14 cellular contexts compared by ENCODE assay signal in the genomic region with DNA sequence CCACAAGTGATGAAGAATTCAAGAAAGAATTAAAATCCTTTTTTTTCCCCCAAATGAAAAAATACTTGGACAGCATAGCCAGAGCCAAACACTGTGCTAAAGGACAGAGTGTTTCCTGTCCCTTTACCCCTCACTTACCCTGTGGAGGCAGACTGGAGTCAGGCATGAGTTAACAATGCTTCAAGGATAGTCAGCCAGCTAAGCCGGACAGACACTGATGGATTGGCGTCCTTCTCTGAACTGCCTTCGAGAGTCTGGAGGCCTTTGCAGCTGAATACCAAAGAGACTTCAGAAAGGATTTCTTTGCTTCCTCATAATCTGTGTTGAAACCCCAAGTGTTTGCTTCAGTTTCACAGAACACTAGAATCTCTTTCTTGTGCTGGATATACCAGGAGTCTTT. TPM values are rescaled to one million over a fixed set of nuclear protein-coding genes. Genes with fewer than 3 reads are reported as not detected.
A peak's percentile ranks its signal among the peaks of the same experiment; 100 is the strongest.
DNase-seq lines count a peak whose midpoint lies in the region; ATAC-seq, FAIRE-seq and TF ChIP-seq lines count a peak whose summit lies in the region.
"Had no signal": no experiment of that assay in that cellular context is flagged by ENCODE, and none has a peak within 500 bp of the region (broad histone marks: within the 10 kb centered on the region; RNA-seq: fewer than 3 reads in every experiment).

No MANE protein-coding gene starts in this region.

- dilution Hi-C loops in IMR-90 (cut with HindIII; ENCODE audit: low sequenced_read_pairs, unreplicated experiment) = no loop called here

- H3K18ac ChIP-seq in IMR-90 (ENCODE audit: low read depth, low read length) (no peak overlapping the region), trophoblast cell (ENCODE audit: low read length) (no peak overlapping the region)

- TF ChIP-seq POLR2A in IMR-90 (IDR thresholded peaks at IDR 0.05; ENCODE audit: low read depth, low read length) (no peak), GM12878 (IDR thresholded peaks at IDR 0.05; ENCODE audit: low read depth, low read length) (no peak)

- no peaks in the 10 kb centered on the region for H3K27me3 ChIP-seq in IMR-90 (ENCODE audit: control insufficient read depth, insufficient read depth, low read length)
- H3K27me3 ChIP-seq in GM12878 (replicated peaks in 1 of 2; ENCODE audit: control insufficient read depth in 2 of 2, insufficient read depth in 2 of 2, low read length in 1 of 2) = no peaks in the 10 kb centered on the region
- H3K27me3 ChIP-seq in mononuclear cell (ENCODE audit: insufficient read depth, low read length) = no peaks in the 10 kb centered on the region
- H3K27me3 ChIP-seq in trophoblast cell (ENCODE audit: insufficient read depth, low read length) = no peaks in the 10 kb centered on the region

- no peaks in the 10 kb centered on the region; the same call in 1 of the 2 replicates for H3K4me1 ChIP-seq in IMR-90 (ENCODE audit: control insufficient read depth, insufficient read depth, low read length)
- peaks cover 13% of the 10 kb centered on the region for H3K4me1 ChIP-seq in GM12878 (ENCODE audit: control insufficient read depth, insufficient read depth, low read length)
- H3K4me1 ChIP-seq in mononuclear cell (ENCODE audit: insufficient read depth, low read length) = peaks cover 79% of the 10 kb centered on the region
- H3K4me1 ChIP-seq in trophoblast cell (ENCODE audit: control insufficient read depth in 1 of 2, insufficient read depth in 2 of 2, low read length in 2 of 2) = peaks cover 0 to under 1% of the 10 kb centered on the region in 2 experiments

- H2AK9ac ChIP-seq in IMR-90 (replicated peaks; ENCODE audit: low read depth, low read length, poor library complexity) = no peak overlapping the region

- H4K20me1 ChIP-seq in IMR-90 (ENCODE audit: insufficient read depth, low read length) (peaks cover 58% of the 10 kb centered on the region), GM12878 (ENCODE audit: control insufficient read depth, insufficient read depth) (peaks cover under 1% of the 10 kb centered on the region; the same call in 1 of the 2 replicates)

- H2AK5ac ChIP-seq in IMR-90 (ENCODE audit: low read depth, low read length) = no peak overlapping the region
- H2AK5ac ChIP-seq in trophoblast cell (ENCODE audit: low read length) = no peak overlapping the region

- peaks cover 4% of the 10 kb centered on the region; the same call in 1 of the 2 replicates for H3K9me1 ChIP-seq in IMR-90 (ENCODE audit: insufficient read depth, low read length)

- H3K4me3 ChIP-seq in IMR-90 (ENCODE audit: insufficient read depth, low read depth, low read length) (no peak overlapping the region), GM12878 (no peak overlapping the region), mononuclear cell (ENCODE audit: low read length) (peak overlapping the region; percentile 10), trophoblast cell (ENCODE audit: low read depth, low read length) (no peak overlapping the region)

- H2BK15ac ChIP-seq in IMR-90 (ENCODE audit: low read depth, low read length) = no peak overlapping the region

- H3K79me1 ChIP-seq in IMR-90 (ENCODE audit: low read depth in 1 of 2, low read length in 2 of 2) (peaks cover 21 to 64% of the 10 kb centered on the region in 2 experiments; a peak in 3 of 4 replicates), trophoblast cell (ENCODE audit: low read length) (peaks cover 9% of the 10 kb centered on the region)

- H3K14ac ChIP-seq in IMR-90 (replicated peaks; ENCODE audit: low read depth, low read length) = no peak overlapping the region
- no peak overlapping the region for H3K14ac ChIP-seq in trophoblast cell (ENCODE audit: low read length)

- SMC1A ChIA-PET in GM12878 (lab: Charles Lee; ENCODE audit: uncharacterized antibody, unreplicated experiment) = interaction anchor here (0.7 to 3.2 kb wide), 11 partner anchors 9 to 102 kb away, joined by 3 to 20 read pairs (median 4); no protein-coding TSS in a partner anchor

- H3K79me2 ChIP-seq in GM12878 (ENCODE audit: control insufficient read depth, insufficient read depth, low read length) = peaks cover 33% of the 10 kb centered on the region
- peaks cover 15% of the 10 kb centered on the region for H3K79me2 ChIP-seq in trophoblast cell (ENCODE audit: control insufficient read depth, insufficient read depth, low read length, poor library complexity)

- RAD21 ChIA-PET in GM12878 (lab: Charles Lee; ENCODE audit: unreplicated experiment) = interaction anchor here (1.8 to 4.1 kb wide), 2 partner anchors 14 to 36 kb away, joined by 4 to 27 read pairs; no protein-coding TSS in a partner anchor

- H2AFZ ChIP-seq in IMR-90 (replicated peaks; ENCODE audit: low read length, poor library complexity) (no peak overlapping the region), GM12878 (ENCODE audit: control insufficient read depth, low read depth, low read length) (no peak overlapping the region), trophoblast cell (ENCODE audit: insufficient read depth, low read length, poor library complexity) (no peak overlapping the region)

- TF ChIP-seq RAD21 in IMR-90 (IDR thresholded peaks at IDR 0.05; ENCODE audit: low read length) (no peak), GM12878 (IDR thresholded peaks at IDR 0.05; ENCODE audit: insufficient read depth, low read depth, low read length) (no peak)

- H3K36me3 ChIP-seq in IMR-90 (ENCODE audit: control insufficient read depth, insufficient read depth, low read length) = no peaks in the 10 kb centered on the region
- H3K36me3 ChIP-seq in GM12878 (ENCODE audit: control insufficient read depth in 2 of 2, insufficient read depth in 2 of 2, low read length in 1 of 2) = no peaks in the 10 kb centered on the region
- H3K36me3 ChIP-seq in trophoblast cell (ENCODE audit: control insufficient read depth in 1 of 2, insufficient read depth in 2 of 2, low read length in 2 of 2) = no peaks in the 10 kb centered on the region

- POLR2A ChIA-PET in IMR-90 (lab: Charles Lee; ENCODE audit: unreplicated experiment) = no interaction called here
- POLR2A ChIA-PET in GM12878 (lab: Charles Lee) = interaction anchor here (1.5 to 1.8 kb wide), 2 partner anchors 34 to 36 kb away, joined by 4 read pairs; no protein-coding TSS in a partner anchor

- in situ Hi-C loops in IMR-90 (cut with MboI; ENCODE audit: low sequenced_read_pairs) (no loop called here), GM12878 (cut with MboI) (no loop called here)

- WGBS in IMR-90 (ENCODE audit: extremely low coverage in 2 of 2, insufficient read length in 1 of 2), 2 experiments = no CpG with 5 or more reads among the region's 3 CpGs
- 89% methylated on average over 3 of the region's 3 CpGs for WGBS in GM12878 (ENCODE audit: insufficient coverage, insufficient replicate concordance, low lambda C conversion rate, missing lambda C conversion rate)
- no CpG with 5 or more reads among the region's 3 CpGs for WGBS in trophoblast cell (ENCODE audit: extremely low coverage, insufficient coverage, insufficient read length)

- H4K91ac ChIP-seq in IMR-90 (ENCODE audit: insufficient read depth, low read depth, low read length) (no peak overlapping the region), trophoblast cell (ENCODE audit: low read depth, low read length) (no peak overlapping the region)

- no peak overlapping the region for H3K27ac ChIP-seq in IMR-90 (ENCODE audit: insufficient read depth, low read length)
- no peak overlapping the region for H3K27ac ChIP-seq in GM12878 (ENCODE audit: control insufficient read depth, insufficient read depth)
- H3K27ac ChIP-seq in trophoblast cell (ENCODE audit: low read depth, low read length) = no peak overlapping the region

- no peak for ATAC-seq in IMR-90 (ENCODE audit: low read depth)
- ATAC-seq in GM12878 = no peak
- no peak for ATAC-seq in HG02870 (IDR thresholded peaks at IDR 0.05; ENCODE audit: unreplicated experiment)
- ATAC-seq in GM18511 (IDR thresholded peaks at IDR 0.05; ENCODE audit: unreplicated experiment) = no peak
- ATAC-seq: activated T-helper 17 cell treated with anti-CD3 and anti-CD28 coated beads, Interleukin-2, amount 50 U/mL, for 72 hours; naive thymus-derived CD4-positive, alpha-beta T cell had no signal

- H2BK12ac ChIP-seq in trophoblast cell (ENCODE audit: low read length) = no peak overlapping the region

- H4K12ac ChIP-seq in trophoblast cell (ENCODE audit: low read depth, low read length) = no peak overlapping the region

- H4K5ac ChIP-seq in IMR-90 (ENCODE audit: low read depth, low read length) = no peak overlapping the region

- CTCF ChIA-PET in IMR-90 (lab: Yijun Ruan, JAX) (interaction anchor here (0.8 kb wide), 1 partner anchor 13 kb away, joined by 3 read pairs; no protein-coding TSS in a partner anchor), GM12878 (lab: Yijun Ruan, JAX) (interaction anchor here (0.9 to 5.2 kb wide), 12 partner anchors 9 to 104 kb away, joined by 3 to 32 read pairs (median 4); no protein-coding TSS in a partner anchor)

- no peak overlapping the region for H2BK120ac ChIP-seq in IMR-90 (ENCODE audit: low read depth, low read length)
- no peak overlapping the region for H2BK120ac ChIP-seq in trophoblast cell (ENCODE audit: insufficient read depth, low read length, poor library complexity)

- H3K4me2 ChIP-seq in IMR-90 (ENCODE audit: low read depth, low read length) (peak overlapping the region; percentile 34), GM12878 (ENCODE audit: control insufficient read depth, insufficient read depth) (peak overlapping the region; percentile 51; the same call in 1 of the 2 replicates), trophoblast cell (ENCODE audit: low read length) (no peak overlapping the region)

- no peak overlapping the region for H3K4ac ChIP-seq in IMR-90 (ENCODE audit: low read depth, low read length)
- H3K4ac ChIP-seq in trophoblast cell (ENCODE audit: low read depth, low read length) = no peak overlapping the region

- no peak overlapping the region for H2BK20ac ChIP-seq in IMR-90 (ENCODE audit: low read depth, low read length)

- H3K9ac ChIP-seq in IMR-90 (ENCODE audit: low read depth, low read length) = no peak overlapping the region
- no peak overlapping the region for H3K9ac ChIP-seq in GM12878 (ENCODE audit: control insufficient read depth, insufficient read depth, low read length)
- H3K9ac ChIP-seq in trophoblast cell (ENCODE audit: low read length) = no peak overlapping the region

- no peak overlapping the region for H3K56ac ChIP-seq in IMR-90 (ENCODE audit: extremely low read depth, insufficient read depth, low read length)

- intact Hi-C loops in IMR-90 (cut with micrococcal nuclease) = loop anchor here (2.0 kb wide), 1 partner anchor 17 kb away; no protein-coding TSS in a partner anchor
- intact Hi-C loops in GM12878 (cut with micrococcal nuclease; ENCODE audit: unreplicated experiment) = no loop called here

- no peak for FAIRE-seq in GM12878 (lab: Jason Lieb, UNC)

- DNase-seq in AG20443 (ENCODE audit: low spot score) (peak; percentile 17), IMR-90 (peak; percentile 54), GM12878 (ENCODE audit: low read depth, low spot score) (no peak), DMS53 treated with DMSO at 0.1 percent for 48 hours (lab: John Stamatoyannopoulos, UW; ENCODE audit: unreplicated experiment) (no peak), trophoblast cell (no peak)
- DNase-seq: naive thymus-derived CD4-positive, alpha-beta T cell; NCI-H510A treated with DMSO at 0.1 percent for 48 hours had no signal

- BruUV-seq in IMR-90 (replicated peaks; lab: Mats Ljungman, UMichigan) (no TSS peak), GM12878 (replicated peaks; lab: Mats Ljungman, UMichigan) (no TSS peak)

- TF ChIP-seq CTCF in IMR-90 (conservative IDR thresholded peaks at IDR 0.05; ENCODE audit: low read depth, low read length) (no peak), GM12878 (IDR thresholded peaks at IDR 0.05 in 2 of 3, conservative IDR thresholded peaks at IDR 0.05 in 1 of 3; ENCODE audit: control insufficient read depth in 2 of 3, extremely low read depth in 1 of 3, insufficient read depth in 1 of 3, low read depth in 3 of 3, low read length in 3 of 3) (no peak)

- peak overlapping the region; percentile 10; the same call in 1 of the 2 replicates for H3K23ac ChIP-seq in IMR-90 (ENCODE audit: low read depth, low read length)
- no peak overlapping the region for H3K23ac ChIP-seq in trophoblast cell (ENCODE audit: low read length)

- no peak overlapping the region for H4K8ac ChIP-seq in IMR-90 (ENCODE audit: low read depth in 2 of 2, low read length in 2 of 2)
- H4K8ac ChIP-seq in trophoblast cell (ENCODE audit: low read depth, low read length) = no peak overlapping the region

- no peaks in the 10 kb centered on the region for H3K9me3 ChIP-seq in IMR-90 (ENCODE audit: control insufficient read depth, insufficient read depth, low read length)
- H3K9me3 ChIP-seq in GM12878 (replicated peaks; ENCODE audit: control insufficient read depth, insufficient read depth, low read length) = no peaks in the 10 kb centered on the region
- H3K9me3 ChIP-seq in mononuclear cell (ENCODE audit: low read depth, low read length) = no peaks in the 10 kb centered on the region
- H3K9me3 ChIP-seq in trophoblast cell (ENCODE audit: insufficient read depth, low read depth, low read length) = no peaks in the 10 kb centered on the region

- H2BK5ac ChIP-seq in IMR-90 (ENCODE audit: low read depth, low read length, poor library complexity, severe bottlenecking) (no peak overlapping the region), trophoblast cell (ENCODE audit: low read depth, low read length, poor library complexity) (no peak overlapping the region)

- TF ChIP-seq EP300 in GM12878 (IDR thresholded peaks at IDR 0.05; ENCODE audit: borderline replicate concordance in 1 of 2, control insufficient read depth in 1 of 2, low read depth in 2 of 2, low read length in 2 of 2) = no peak

RNA-seq across cellular contexts. Expression of gene METTL9, which starts 4.5 kb away (rescaled TPM):
- 95.5 and 95.8 TPM in 2 replicates for total RNA-seq in IMR-90 (2012; rRNA removed)
- polyA plus RNA-seq in IMR-90 (2012; rRNA removed) = 43.1 and 54.8 TPM in 2 replicates
- 37.1 and 40.0 TPM in 2 replicates for polyA plus RNA-seq in IMR-90 (2012; cell fraction: cytosol; rRNA removed)
- 10.7 and 20.6 TPM in 2 replicates for polyA plus RNA-seq in IMR-90 (2012; cell fraction: nucleus; rRNA removed; ENCODE audit: low replicate concordance)
- total RNA-seq in GM12878 (2013; cell fraction: nucleolus; rRNA removed) = 62.2 and 71.7 TPM in 2 replicates
- 119 TPM in 2 replicates for total RNA-seq in GM12878 (2014; rRNA removed)
- total RNA-seq in GM12878 (2014; rRNA removed; fragmentation: Illumina TruSeq; extraction: Trizol) = 92.0 and 101 TPM in 2 replicates
- total RNA-seq in GM12878 (2021) = 90.0 and 98.5 TPM in 2 replicates
- polyA plus RNA-seq in GM12878 (2011; ENCODE audit: low read depth) = 26.1 TPM
- 115 and 196 TPM in 2 replicates for polyA plus RNA-seq in GM12878 (2011; rRNA removed)
- polyA plus RNA-seq in GM12878 (2011; cell fraction: cytosol; rRNA removed) = 46.5 and 46.6 TPM in 2 replicates
- polyA plus RNA-seq in GM12878 (2011; cell fraction: nucleus; rRNA removed) = 23.6 and 27.4 TPM in 2 replicates
- polyA plus RNA-seq in GM12878 (2012) = 48.7 and 50.0 TPM in 2 replicates
- polyA plus RNA-seq in GM12878 (2014; fragmentation: Illumina TruSeq; extraction: Trizol) = 106 and 149 TPM in 2 replicates
- polyA plus RNA-seq in GM12878 (2014; fragmentation: Nextera tagmentation; extraction: Ambion mirVana) = 10 to 100 TPM; 19.4 to 40.0 TPM
- polyA plus RNA-seq in GM12878 (2014; rRNA removed) = 89.7 and 101 TPM in 2 replicates
- 100 to 1,000 TPM in 1 of 2 experiments, 10 to 100 TPM in 1; 95.4 to 103 TPM for polyA plus RNA-seq in GM12878 (2016; fragmentation: Nextera tagmentation; extraction: Ambion mirVana)
- polyA minus RNA-seq in GM12878 (2011; rRNA and poly(A)+ RNA removed) = 34.8 and 37.0 TPM in 2 replicates
- polyA minus RNA-seq in GM12878 (2011; cell fraction: cytosol; rRNA and poly(A)+ RNA removed) = 17.4 and 20.2 TPM in 2 replicates
- polyA minus RNA-seq in GM12878 (2011; cell fraction: nucleus; rRNA and poly(A)+ RNA removed) = 17.4 and 24.3 TPM in 2 replicates
- total RNA-seq in mononuclear cell = 312 TPM
- polyA plus RNA-seq in trophoblast cell (2013) = 75.9 and 83.4 TPM in 2 replicates

RNA-seq across cellular contexts. Expression of gene IGSF6, which starts 48.5 kb away (rescaled TPM):
- not detected in 2 replicates for total RNA-seq in IMR-90 (2012; rRNA removed)
- not detected in 2 replicates for polyA plus RNA-seq in IMR-90 (2012; rRNA removed)
- polyA plus RNA-seq in IMR-90 (2012; cell fraction: cytosol; rRNA removed) = not detected in 2 replicates
- not detected in 2 replicates for polyA plus RNA-seq in IMR-90 (2012; cell fraction: nucleus; rRNA removed; ENCODE audit: low replicate concordance)
- total RNA-seq in GM12878 (2013; cell fraction: nucleolus; rRNA removed) = 0.27 and 0.33 TPM in 2 replicates
- total RNA-seq in GM12878 (2014; rRNA removed) = 0.34 and 0.60 TPM in 2 replicates
- total RNA-seq in GM12878 (2014; rRNA removed; fragmentation: Illumina TruSeq; extraction: Trizol) = 1.2 TPM in 2 replicates
- 0.85 and 1.2 TPM in 2 replicates for total RNA-seq in GM12878 (2021)
- 0.28 TPM for polyA plus RNA-seq in GM12878 (2011; ENCODE audit: low read depth)
- 0.52 and 0.91 TPM in 2 replicates for polyA plus RNA-seq in GM12878 (2011; rRNA removed)
- polyA plus RNA-seq in GM12878 (2011; cell fraction: cytosol; rRNA removed) = 0.19 and 0.23 TPM in 2 replicates
- polyA plus RNA-seq in GM12878 (2011; cell fraction: nucleus; rRNA removed) = 0.23 and 0.24 TPM in 2 replicates
- polyA plus RNA-seq in GM12878 (2012) = 0.14 and 0.27 TPM in 2 replicates
- polyA plus RNA-seq in GM12878 (2014; fragmentation: Illumina TruSeq; extraction: Trizol) = 0.98 and 1.4 TPM in 2 replicates
- under 1 TPM; 0.32 to 0.37 TPM for polyA plus RNA-seq in GM12878 (2014; fragmentation: Nextera tagmentation; extraction: Ambion mirVana)
- 0.20 and 0.60 TPM in 2 replicates for polyA plus RNA-seq in GM12878 (2014; rRNA removed)
- 1 to 10 TPM in 1 of 2 experiments, under 1 TPM in 1; 0.83 to 1.0 TPM for polyA plus RNA-seq in GM12878 (2016; fragmentation: Nextera tagmentation; extraction: Ambion mirVana)
- 0.21 and 0.59 TPM in 2 replicates for polyA minus RNA-seq in GM12878 (2011; rRNA and poly(A)+ RNA removed)
- polyA minus RNA-seq in GM12878 (2011; cell fraction: cytosol; rRNA and poly(A)+ RNA removed) = 0.52 and 0.80 TPM in 2 replicates
- 0.36 and 0.96 TPM in 2 replicates for polyA minus RNA-seq in GM12878 (2011; cell fraction: nucleus; rRNA and poly(A)+ RNA removed)
- total RNA-seq in mononuclear cell = 13.9 TPM
- polyA plus RNA-seq in trophoblast cell (2013) = not detected in 2 replicates
- total RNA-seq: G401, MCF 10A had no signal
- polyA plus RNA-seq: BJ had no signal

RNA-seq across cellular contexts. Expression of gene OTOA, which starts 59.8 kb away (rescaled TPM):
- total RNA-seq in IMR-90 (2012; rRNA removed) (not detected in 2 replicates), GM12878 (2014; rRNA removed) (0.73 and 1.3 TPM in 2 replicates), GM12878 (2014; rRNA removed; fragmentation: Illumina TruSeq; extraction: Trizol) (0.72 and 0.78 TPM in 2 replicates), GM12878 (2021) (0.51 and 0.82 TPM in 2 replicates), mononuclear cell (0.31 TPM)
- polyA plus RNA-seq in IMR-90 (2012; rRNA removed) (0.02 TPM in 1 of 2 replicates, not detected in the other), GM12878 (2011; rRNA removed) (0.76 and 1.5 TPM in 2 replicates), GM12878 (2014; fragmentation: Illumina TruSeq; extraction: Trizol) (0.63 and 0.71 TPM in 2 replicates), GM12878 (2014; fragmentation: Nextera tagmentation; extraction: Ambion mirVana) (under 1 TPM; 0.42 to 0.60 TPM), GM12878 (2014; rRNA removed) (0.58 and 0.73 TPM in 2 replicates), GM12878 (2016; fragmentation: Nextera tagmentation; extraction: Ambion mirVana) (under 1 TPM; 0.33 to 0.34 TPM)
- polyA plus RNA-seq in IMR-90 (2012; cell fraction: cytosol; rRNA removed) = not detected in 2 replicates
- polyA plus RNA-seq in IMR-90 (2012; cell fraction: nucleus; rRNA removed; ENCODE audit: low replicate concordance) = 0.02 and 0.05 TPM in 2 replicates
- 3.9 and 4.4 TPM in 2 replicates for total RNA-seq in GM12878 (2013; cell fraction: nucleolus; rRNA removed)
- not detected for polyA plus RNA-seq in GM12878 (2011; ENCODE audit: low read depth)
- polyA plus RNA-seq in GM12878 (2011; cell fraction: cytosol; rRNA removed) = 1.3 TPM in 2 replicates
- polyA plus RNA-seq in GM12878 (2011; cell fraction: nucleus; rRNA removed) = 1.6 and 1.8 TPM in 2 replicates
- 0.09 and 0.13 TPM in 2 replicates for polyA plus RNA-seq in GM12878 (2012)
- polyA minus RNA-seq in GM12878 (2011; rRNA and poly(A)+ RNA removed) = 0.95 and 1.0 TPM in 2 replicates
- 0.40 TPM in 1 of 2 replicates, not detected in the other for polyA minus RNA-seq in GM12878 (2011; cell fraction: cytosol; rRNA and poly(A)+ RNA removed)
- polyA minus RNA-seq in GM12878 (2011; cell fraction: nucleus; rRNA and poly(A)+ RNA removed) = 0.67 and 0.73 TPM in 2 replicates
- polyA plus RNA-seq in trophoblast cell (2013) = 0.03 and 0.04 TPM in 2 replicates

Comparison
In these comparisons a context has a peak if more than half of its experiments do, and no peak if none do; other contexts are left out.
1. DNase-seq: peak in AG20443 (single experiment) and IMR-90 (single experiment); none in GM12878 (single experiment), DMS53 treated with DMSO at 0.1 percent for 48 hours (single experiment) and trophoblast cell (0 of 2).